8 cellular contexts compared by ENCODE assay signal in the genomic region with DNA sequence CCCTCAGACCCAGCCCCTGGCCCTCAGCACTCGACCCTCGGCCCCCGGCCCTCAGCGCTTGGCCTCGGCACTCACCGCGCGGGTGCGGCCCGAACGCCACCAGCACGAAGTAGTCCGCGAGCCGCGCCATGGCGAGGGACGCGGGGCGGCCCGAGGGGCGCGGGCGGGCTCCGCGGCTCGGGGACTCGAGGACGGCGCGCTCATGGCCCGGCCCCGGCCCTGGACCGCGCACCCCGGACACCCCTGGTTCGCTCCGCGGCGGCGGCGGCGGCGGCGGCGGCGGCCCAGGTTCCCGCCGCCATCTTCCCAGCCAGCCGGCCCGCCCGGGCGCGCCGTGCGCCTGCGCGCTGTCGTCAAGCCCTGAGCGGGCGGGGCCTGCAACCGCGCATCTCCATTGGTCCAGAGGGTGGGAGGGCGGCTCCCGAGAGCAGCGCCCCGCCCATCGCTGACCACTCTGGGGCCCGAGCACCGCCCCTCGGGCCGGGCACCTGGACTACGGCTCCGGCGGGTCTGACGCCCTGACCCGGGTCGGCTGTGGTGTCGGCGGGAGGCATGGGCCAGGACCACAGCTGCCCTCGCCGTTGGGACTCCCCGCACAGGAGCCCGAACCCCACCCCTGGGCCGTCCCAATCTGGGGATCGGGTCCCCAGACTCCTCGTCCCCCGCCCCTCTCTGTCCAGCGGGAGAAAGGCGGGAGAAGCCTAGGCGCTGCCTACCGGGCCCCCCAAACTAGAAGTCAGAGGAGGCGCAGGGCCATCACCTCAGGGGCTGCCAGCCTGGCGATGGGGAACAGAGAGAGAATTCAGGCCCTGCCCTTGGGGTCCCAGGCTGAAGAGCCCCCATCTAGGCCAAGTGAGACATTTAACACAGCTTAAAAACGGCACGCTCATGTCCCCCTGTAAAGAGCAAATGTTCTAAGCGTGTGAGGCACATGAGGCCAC. TPM values are rescaled to one million over a fixed set of nuclear protein-coding genes. Genes with fewer than 3 reads are reported as not detected.
DNase-seq lines count a peak whose midpoint lies in the region; ATAC-seq and TF ChIP-seq lines count a peak whose summit lies in the region.

A gene with protein sequence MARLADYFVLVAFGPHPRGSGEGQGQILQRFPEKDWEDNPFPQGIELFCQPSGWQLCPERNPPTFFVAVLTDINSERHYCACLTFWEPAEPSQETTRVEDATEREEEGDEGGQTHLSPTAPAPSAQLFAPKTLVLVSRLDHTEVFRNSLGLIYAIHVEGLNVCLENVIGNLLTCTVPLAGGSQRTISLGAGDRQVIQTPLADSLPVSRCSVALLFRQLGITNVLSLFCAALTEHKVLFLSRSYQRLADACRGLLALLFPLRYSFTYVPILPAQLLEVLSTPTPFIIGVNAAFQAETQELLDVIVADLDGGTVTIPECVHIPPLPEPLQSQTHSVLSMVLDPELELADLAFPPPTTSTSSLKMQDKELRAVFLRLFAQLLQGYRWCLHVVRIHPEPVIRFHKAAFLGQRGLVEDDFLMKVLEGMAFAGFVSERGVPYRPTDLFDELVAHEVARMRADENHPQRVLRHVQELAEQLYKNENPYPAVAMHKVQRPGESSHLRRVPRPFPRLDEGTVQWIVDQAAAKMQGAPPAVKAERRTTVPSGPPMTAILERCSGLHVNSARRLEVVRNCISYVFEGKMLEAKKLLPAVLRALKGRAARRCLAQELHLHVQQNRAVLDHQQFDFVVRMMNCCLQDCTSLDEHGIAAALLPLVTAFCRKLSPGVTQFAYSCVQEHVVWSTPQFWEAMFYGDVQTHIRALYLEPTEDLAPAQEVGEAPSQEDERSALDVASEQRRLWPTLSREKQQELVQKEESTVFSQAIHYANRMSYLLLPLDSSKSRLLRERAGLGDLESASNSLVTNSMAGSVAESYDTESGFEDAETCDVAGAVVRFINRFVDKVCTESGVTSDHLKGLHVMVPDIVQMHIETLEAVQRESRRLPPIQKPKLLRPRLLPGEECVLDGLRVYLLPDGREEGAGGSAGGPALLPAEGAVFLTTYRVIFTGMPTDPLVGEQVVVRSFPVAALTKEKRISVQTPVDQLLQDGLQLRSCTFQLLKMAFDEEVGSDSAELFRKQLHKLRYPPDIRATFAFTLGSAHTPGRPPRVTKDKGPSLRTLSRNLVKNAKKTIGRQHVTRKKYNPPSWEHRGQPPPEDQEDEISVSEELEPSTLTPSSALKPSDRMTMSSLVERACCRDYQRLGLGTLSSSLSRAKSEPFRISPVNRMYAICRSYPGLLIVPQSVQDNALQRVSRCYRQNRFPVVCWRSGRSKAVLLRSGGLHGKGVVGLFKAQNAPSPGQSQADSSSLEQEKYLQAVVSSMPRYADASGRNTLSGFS (N-terminal part only) (minus strand): TSS at position 325 of the 941 bp plus-strand sequence. CDS start 195 bp downstream, at position 130.

- peaks cover 6% of the 10 kb centered on the region; the same call in 1 of the 2 replicates for H4K20me1 ChIP-seq in OCI-LY7 (ENCODE audit: insufficient read depth, low read length)

- H3K9me2 ChIP-seq in OCI-LY7 (ENCODE audit: insufficient read depth, low read length), result no peaks in the 10 kb centered on the region

- H3K27ac Mint-ChIP-seq in CD4-positive, alpha-beta memory T cell, result peak within 1 kb of the TSS; percentile 89 to 98 (median 94)

- no peak for TF ChIP-seq CTCF in OCI-LY7 (conservative IDR thresholded peaks at IDR 0.05; ENCODE audit: low read length)

- DNase-seq in CD4-positive, alpha-beta memory T cell, result peak; percentile 83 to 88 (median 84)
- DNase-seq in HT-29 (ENCODE audit: low spot score) (peak; percentile 82), OCI-LY7 (ENCODE audit: low spot score) (peak; percentile 92), activated T-cell treated with anti-CD3 and anti-CD28 coated beads for 4 hours (peak; percentile 79), epidermal melanocyte (ENCODE audit: insufficient read length, low spot score) (peak; percentile 100), midbrain (lab: John Stamatoyannopoulos, UW) (peak; percentile 94)
- DNase-seq in stimulated activated CD8-positive, alpha-beta memory T cell treated with anti-CD3 and anti-CD28 coated beads, Interleukin-15, amount 100 ng/mL, for 4 hours (ENCODE audit: low read depth in 2 of 2), result peak; percentile 74 to 79

- H3K4me1 ChIP-seq in CD4-positive, alpha-beta memory T cell (ENCODE audit: insufficient read depth, low read length), result peaks cover 46% of the 10 kb centered on the region
- H3K4me1 ChIP-seq in OCI-LY7 (ENCODE audit: insufficient read depth, low read length, poor library complexity, severe bottlenecking), result peaks cover 46% of the 10 kb centered on the region

- intact Hi-C loops in CD4-positive, alpha-beta memory T cell (cut with micrococcal nuclease), result loop anchor here (1.0 to 10.0 kb wide), 4 partner anchors 32 to 220 kb away; a partner anchor contains a TSS
- intact Hi-C loops in OCI-LY7 (cut with micrococcal nuclease; ENCODE audit: unreplicated experiment), result loop anchor here (2.0 to 10.0 kb wide), 3 partner anchors 32 to 283 kb away; a partner anchor contains a TSS

- H3K79me2 ChIP-seq in OCI-LY7 (ENCODE audit: insufficient read depth, low read depth, low read length), result peaks cover 36% of the 10 kb centered on the region

- peak within 1 kb of the TSS; percentile 75 for H3K27ac ChIP-seq in CD4-positive, alpha-beta memory T cell (ENCODE audit: low read depth, low read length)
- H3K27ac ChIP-seq in OCI-LY7 (ENCODE audit: low read depth, low read length, poor library complexity, severe bottlenecking), result peak within 1 kb of the TSS; percentile 95

- H3K27me3 ChIP-seq in CD4-positive, alpha-beta memory T cell (ENCODE audit: insufficient read depth, low read length), result no peaks in the 10 kb centered on the region

- BruUV-seq in OCI-LY7 (replicated peaks; lab: Mats Ljungman, UMichigan), result no TSS peak

- peak within 1 kb of the TSS; percentile 59 for H2AFZ ChIP-seq in OCI-LY7 (ENCODE audit: low read length)

- peaks cover 28 to 62% (median 40%) of the 10 kb centered on the region in 4 donors for H3K4me1 Mint-ChIP-seq in CD4-positive, alpha-beta memory T cell

- peak within 1 kb of the TSS; percentile 99 for H3K4me2 ChIP-seq in OCI-LY7 (ENCODE audit: low read length)

- peak within 1 kb of the TSS; percentile 73 to 79 for H3K4me3 ChIP-seq in CD4-positive, alpha-beta memory T cell (ENCODE audit: low read length in 2 of 2)
- H3K4me3 ChIP-seq in OCI-LY7 (ENCODE audit: low read depth, low read length, poor library complexity, severe bottlenecking), result peak within 1 kb of the TSS; percentile 96

- no peaks in the 10 kb centered on the region for H3K9me3 Mint-ChIP-seq in CD4-positive, alpha-beta memory T cell

- CTCF ChIA-PET in CD4-positive, alpha-beta memory T cell (lab: Charles Lee; ENCODE audit: partially characterized antibody), result no interaction called here
- CTCF ChIA-PET in OCI-LY7 (lab: Charles Lee; ENCODE audit: unreplicated experiment), result no interaction called here

- peak; percentile 59 for ATAC-seq in GM19455 (IDR thresholded peaks at IDR 0.05; ENCODE audit: unreplicated experiment)

- H3K36me3 Mint-ChIP-seq in CD4-positive, alpha-beta memory T cell, result peaks cover 6 to 13% of the 10 kb centered on the region in 2 donors

- H3K36me3 ChIP-seq in CD4-positive, alpha-beta memory T cell (ENCODE audit: insufficient read depth, low read length), result peaks cover 4% of the 10 kb centered on the region
- peaks cover 16% of the 10 kb centered on the region; the same call in 1 of the 2 replicates for H3K36me3 ChIP-seq in OCI-LY7 (ENCODE audit: insufficient read depth, low read length)

- no peaks in the 10 kb centered on the region for H3K9me3 ChIP-seq in CD4-positive, alpha-beta memory T cell (ENCODE audit: control insufficient read depth in 1 of 2, low read length in 2 of 2)
- H3K9me3 ChIP-seq in OCI-LY7 (ENCODE audit: low read length), result no peaks in the 10 kb centered on the region

- no peaks in the 10 kb centered on the region for H3K27me3 Mint-ChIP-seq in CD4-positive, alpha-beta memory T cell

- POLR2A ChIA-PET in CD4-positive, alpha-beta memory T cell (lab: Charles Lee; ENCODE audit: partially characterized antibody), result interaction anchor here (0.9 to 8.1 kb wide), 6 partner anchors 24 to 146 kb away, joined by 3 to 71 read pairs (median 12); a partner anchor contains a TSS
- POLR2A ChIA-PET in OCI-LY7 (lab: Charles Lee), result no interaction called here

- H3K4me3 Mint-ChIP-seq in CD4-positive, alpha-beta memory T cell, result peak within 1 kb of the TSS; percentile 88 to 99 (median 95)

RNA-seq across cellular contexts. Expression of the gene that starts here (rescaled TPM):
- total RNA-seq in CD4-positive, alpha-beta memory T cell, result 100 to 1,000 TPM; 217 to 221 TPM
- polyA plus RNA-seq in CD4-positive, alpha-beta memory T cell, result 10 to 100 TPM; 13.2 to 42.9 TPM
- 85.0 and 102 TPM in 2 replicates for total RNA-seq in HT-29 (2014; rRNA removed; shearing (Covaris generic))
- total RNA-seq in OCI-LY7 (2014; rRNA removed; shearing (Covaris generic)), result 134 and 177 TPM in 2 replicates
- 160 and 181 TPM in 2 replicates for total RNA-seq in OCI-LY7 (2022)

Comparison
In these comparisons a context has a peak if more than half of its experiments do, and no peak if none do; other contexts are left out.
1. Peak in every context shown above with its lines: DNase-seq, ATAC-seq, H3K4me3 ChIP-seq and H3K27ac ChIP-seq.